7 cellular contexts compared by ENCODE assay signal in the genomic region with DNA sequence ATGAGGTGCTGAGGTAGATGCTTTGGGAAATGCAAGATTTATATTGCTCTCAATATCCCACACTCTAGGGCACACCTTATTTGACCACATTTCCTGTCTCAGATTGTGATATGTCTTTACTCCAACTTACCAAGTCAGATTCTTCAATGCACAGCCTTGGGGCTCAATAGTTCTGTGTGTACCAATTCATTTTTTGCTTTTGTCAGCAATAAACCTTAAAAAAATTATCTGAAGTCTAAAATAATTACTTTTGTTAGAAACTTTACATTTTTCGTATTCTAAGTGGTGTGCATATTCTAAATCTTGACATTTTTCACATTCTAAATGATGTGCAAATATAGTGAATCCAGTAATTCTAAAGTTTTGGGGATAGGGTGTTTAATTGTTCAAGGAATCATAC.
"Had no signal": no experiment of that assay in that cellular context is flagged by ENCODE, and none has a peak within 500 bp of the region (broad histone marks: within the 10 kb centered on the region; RNA-seq: fewer than 3 reads in every experiment).

No MANE protein-coding gene starts in this region.

- H3K4me3 Mint-ChIP-seq: IgD-negative memory B cell had no signal

- H3K27ac Mint-ChIP-seq: IgD-negative memory B cell had no signal

- H3K36me3 Mint-ChIP-seq: IgD-negative memory B cell had no signal

- H3K4me3 ChIP-seq: K562 had no signal

- ATAC-seq: K562 had no signal

- H3K4me2 ChIP-seq: KMS-11 had no signal

- H3K9ac ChIP-seq: KMS-11 had no signal

- DNase-seq: KBM-7, KG1 had no signal

- H3K27ac ChIP-seq: HL-60, KMS-11 had no signal

- H3K4me1 Mint-ChIP-seq: IgD-negative memory B cell had no signal

- FAIRE-seq: HTR-8/SVneo, K562 had no signal

- H3K27me3 Mint-ChIP-seq: IgD-negative memory B cell had no signal
